Comparison of ENCODE assay signal across 17 cellular contexts in the genomic region with DNA sequence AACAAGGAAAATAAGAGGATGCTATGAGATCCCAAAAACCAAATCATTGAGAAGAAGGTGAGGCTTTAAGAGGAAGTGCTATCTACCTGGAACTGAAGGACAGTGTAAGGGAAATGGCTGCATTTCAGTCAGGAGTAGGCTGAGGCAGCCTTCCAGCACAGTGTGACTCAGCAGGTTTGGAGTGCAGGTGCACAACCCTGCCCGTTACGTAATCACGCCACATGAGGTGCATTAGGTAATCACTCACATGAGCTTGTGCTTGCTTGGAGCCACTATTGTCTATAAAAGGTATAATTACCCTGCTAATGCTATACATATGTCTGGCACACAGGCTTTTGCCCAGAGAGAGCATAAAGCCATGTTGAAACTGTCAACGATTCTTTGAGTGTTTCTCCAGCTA.
DNase-seq lines count a peak whose midpoint lies in the region; ATAC-seq, FAIRE-seq and TF ChIP-seq lines count a peak whose summit lies in the region.
"Had no signal": no experiment of that assay in that cellular context is flagged by ENCODE, and none has a peak within 500 bp of the region (broad histone marks: within the 10 kb centered on the region; RNA-seq: fewer than 3 reads in every experiment).

No MANE protein-coding gene starts in this region.

- CTCF ChIA-PET in Calu3 (lab: Charles Lee) (no interaction called here), WTC11 (lab: Charles Lee) (no interaction called here)

- H3K36me3 Mint-ChIP-seq in Calu3 (ENCODE audit: insufficient read depth, unreplicated experiment) (no peaks in the 10 kb centered on the region), WTC11 (peaks cover 38% of the 10 kb centered on the region)
- H3K36me3 Mint-ChIP-seq: stimulated activated effector memory CD8-positive, alpha-beta T cell treated with anti-CD3 and anti-CD28 coated beads, Interleukin-12 subunit alpha, Interleukin-12 subunit beta, amount 100 ng/mL, for 72 hours had no signal

- TF ChIP-seq RAD21 in Ishikawa (IDR thresholded peaks at IDR 0.05; ENCODE audit: low read depth) = no peak

- FAIRE-seq in D721Med (lab: Jason Lieb, UNC) = no peak
- FAIRE-seq: endometrium, kidney had no signal

- POLR2A ChIA-PET in WTC11 (lab: Charles Lee) = no interaction called here

- H3K4me2 ChIP-seq in hepatocyte = no peak overlapping the region

- H3K4me3 ChIP-seq in hepatocyte = no peak overlapping the region
- H3K4me3 ChIP-seq: SJCRH30 had no signal

- no peaks in the 10 kb centered on the region for H3K9me2 ChIP-seq in hepatocyte (replicated peaks; ENCODE audit: insufficient read depth)

- H3K9me3 ChIP-seq in hepatocyte (ENCODE audit: low read depth) = no peaks in the 10 kb centered on the region

- DNase-seq in Calu3 (peak; percentile 4), T-helper 9 cell (peak; percentile 1), hepatocyte (ENCODE audit: low spot score) (peak; percentile 32), WTC11 (ENCODE audit: low spot score) (no peak), D721Med (ENCODE audit: insufficient read length, low spot score) (no peak), HuH-7 (ENCODE audit: low spot score) (no peak)
- DNase-seq: activated CD4-positive, alpha-beta T cell treated with anti-CD3 and anti-CD28 coated beads, Interleukin-2, amount 50 U/mL, for 4 hours; activated T-cell treated with anti-CD3 and anti-CD28 coated beads, Interleukin-2, amount 50 U/mL, for 72 hours; H7; KG1; kidney; NCI-H1694 treated with DMSO at 0.1 percent for 48 hours; SJCRH30 had no signal

- H3K4me1 Mint-ChIP-seq in Calu3 (ENCODE audit: low read depth, unreplicated experiment) (no peaks in the 10 kb centered on the region), WTC11 (no peaks in the 10 kb centered on the region)
- H3K4me1 Mint-ChIP-seq: stimulated activated effector memory CD8-positive, alpha-beta T cell treated with anti-CD3 and anti-CD28 coated beads, Interleukin-12 subunit alpha, Interleukin-12 subunit beta, amount 100 ng/mL, for 72 hours had no signal

- TF ChIP-seq EP300 in Ishikawa (IDR thresholded peaks at IDR 0.05; ENCODE audit: borderline replicate concordance) = no peak

- H2AFZ ChIP-seq in hepatocyte = no peak overlapping the region

- no peak for TF ChIP-seq CTCF in Calu3 (IDR thresholded peaks at IDR 0.05; ENCODE audit: unreplicated experiment)
- TF ChIP-seq CTCF in hepatocyte (IDR thresholded peaks at IDR 0.05; ENCODE audit: poor library complexity) = no peak
- no peak for TF ChIP-seq CTCF in WTC11 (IDR thresholded peaks at IDR 0.05)
- no peak for TF ChIP-seq CTCF in D721Med (IDR thresholded peaks at IDR 0.05; ENCODE audit: insufficient read depth, missing control alignments)

- H3K27me3 ChIP-seq in hepatocyte = no peaks in the 10 kb centered on the region
- H3K27me3 ChIP-seq: SJCRH30 had no signal

- H4K20me1 ChIP-seq in hepatocyte (ENCODE audit: insufficient read depth, poor library complexity, severe bottlenecking) = no peaks in the 10 kb centered on the region

- intact Hi-C loops in Calu3 (cut with micrococcal nuclease; ENCODE audit: unreplicated experiment) = no loop called here

- H3K4me3 Mint-ChIP-seq in Calu3 (ENCODE audit: low read depth, unreplicated experiment) (no peak overlapping the region), WTC11 (no peak overlapping the region)
- H3K4me3 Mint-ChIP-seq: activated T-cell treated with anti-CD3 and anti-CD28 coated beads, Interleukin-2, amount 50 U/mL, for 72 hours; stimulated activated effector memory CD8-positive, alpha-beta T cell treated with anti-CD3 and anti-CD28 coated beads, Interleukin-12 subunit alpha, Interleukin-12 subunit beta, amount 100 ng/mL, for 72 hours had no signal

- no TSS peak for BruUV-seq in Calu3 (replicated peaks; lab: Mats Ljungman, UMichigan)

- H3K4me1 ChIP-seq in hepatocyte (ENCODE audit: insufficient read depth) = no peaks in the 10 kb centered on the region

- ATAC-seq in WTC11 (no peak), GM18861 (IDR thresholded peaks at IDR 0.05; ENCODE audit: unreplicated experiment) (no peak)
- ATAC-seq: activated T-cell treated with anti-CD3 and anti-CD28 coated beads, Interleukin-2, amount 50 U/mL, for 72 hours; stimulated activated effector memory CD8-positive, alpha-beta T cell treated with anti-CD3 and anti-CD28 coated beads, Interleukin-12 subunit alpha, Interleukin-12 subunit beta, amount 100 ng/mL, for 72 hours had no signal

- H3K27me3 Mint-ChIP-seq in Calu3 (ENCODE audit: unreplicated experiment) (peaks cover 10% of the 10 kb centered on the region), WTC11 (ENCODE audit: low read depth) (peaks cover 3% of the 10 kb centered on the region; the same call in 1 of the 2 replicates)

- no peaks in the 10 kb centered on the region for H3K36me3 ChIP-seq in hepatocyte (replicated peaks; ENCODE audit: insufficient read depth, low read depth)
- H3K36me3 ChIP-seq: SJCRH30 had no signal

- H3K79me2 ChIP-seq in hepatocyte = no peaks in the 10 kb centered on the region

- H3K9me3 Mint-ChIP-seq in Calu3 (ENCODE audit: low read depth, unreplicated experiment) = peaks cover 5% of the 10 kb centered on the region
- H3K9me3 Mint-ChIP-seq in WTC11 = peaks cover 84% of the 10 kb centered on the region

- 93% methylated on average over 4 of the region's 4 CpGs for WGBS in hepatocyte (ENCODE audit: low lambda C conversion rate, missing lambda C conversion rate)

- H3K27ac Mint-ChIP-seq in Calu3 (ENCODE audit: unreplicated experiment) (no peak overlapping the region), WTC11 (no peak overlapping the region)
- H3K27ac Mint-ChIP-seq: activated T-cell treated with anti-CD3 and anti-CD28 coated beads, Interleukin-2, amount 50 U/mL, for 72 hours; stimulated activated effector memory CD8-positive, alpha-beta T cell treated with anti-CD3 and anti-CD28 coated beads, Interleukin-12 subunit alpha, Interleukin-12 subunit beta, amount 100 ng/mL, for 72 hours had no signal

- H3K27ac ChIP-seq in hepatocyte = no peak overlapping the region
- H3K27ac ChIP-seq: SJCRH30 had no signal

TF ChIP-seq in Ishikawa, 13 proteins besides CTCF, POLR2A, EP300 and RAD21:
- TF ChIP-seq TCF12 (IDR thresholded peaks at IDR 0.05; ENCODE audit: low read depth) (no peak), YY1 (IDR thresholded peaks at IDR 0.05; ENCODE audit: low read depth) (0 out of 2 replicates have a peak, but pooled peaks have one; percentile 60), CEBPB (IDR thresholded peaks at IDR 0.05) (peak; percentile 59; the same call in 1 of the 2 replicates), NFIC (IDR thresholded peaks at IDR 0.05) (no peak), TAF1 (IDR thresholded peaks at IDR 0.05; ENCODE audit: low read depth) (no peak)
- TF ChIP-seq, protein P1, sequence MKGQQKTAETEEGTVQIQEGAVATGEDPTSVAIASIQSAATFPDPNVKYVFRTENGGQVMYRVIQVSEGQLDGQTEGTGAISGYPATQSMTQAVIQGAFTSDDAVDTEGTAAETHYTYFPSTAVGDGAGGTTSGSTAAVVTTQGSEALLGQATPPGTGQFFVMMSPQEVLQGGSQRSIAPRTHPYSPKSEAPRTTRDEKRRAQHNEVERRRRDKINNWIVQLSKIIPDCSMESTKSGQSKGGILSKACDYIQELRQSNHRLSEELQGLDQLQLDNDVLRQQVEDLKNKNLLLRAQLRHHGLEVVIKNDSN (IDR thresholded peaks at IDR 0.05) = peak; percentile 19; the same call in 1 of the 2 replicates

TF ChIP-seq in WTC11, 78 proteins besides CTCF, POLR2A, EP300 and RAD21 (continues in another document):
- TF ChIP-seq ZNF121 (CRISPR knock-in tag; IDR thresholded peaks at IDR 0.05) (no peak), JUN (CRISPR knock-in tag; IDR thresholded peaks at IDR 0.05) (no peak), ZNF232 (CRISPR knock-in tag; IDR thresholded peaks at IDR 0.05) (no peak), CREM (CRISPR knock-in tag; IDR thresholded peaks at IDR 0.05) (no peak)
- TF ChIP-seq, protein P2, sequence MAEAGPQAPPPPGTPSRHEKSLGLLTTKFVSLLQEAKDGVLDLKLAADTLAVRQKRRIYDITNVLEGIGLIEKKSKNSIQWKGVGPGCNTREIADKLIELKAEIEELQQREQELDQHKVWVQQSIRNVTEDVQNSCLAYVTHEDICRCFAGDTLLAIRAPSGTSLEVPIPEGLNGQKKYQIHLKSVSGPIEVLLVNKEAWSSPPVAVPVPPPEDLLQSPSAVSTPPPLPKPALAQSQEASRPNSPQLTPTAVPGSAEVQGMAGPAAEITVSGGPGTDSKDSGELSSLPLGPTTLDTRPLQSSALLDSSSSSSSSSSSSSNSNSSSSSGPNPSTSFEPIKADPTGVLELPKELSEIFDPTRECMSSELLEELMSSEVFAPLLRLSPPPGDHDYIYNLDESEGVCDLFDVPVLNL (CRISPR knock-in tag; IDR thresholded peaks at IDR 0.05; ENCODE audit: borderline replicate concordance, low read depth) = no peak
- TF ChIP-seq, protein P3, sequence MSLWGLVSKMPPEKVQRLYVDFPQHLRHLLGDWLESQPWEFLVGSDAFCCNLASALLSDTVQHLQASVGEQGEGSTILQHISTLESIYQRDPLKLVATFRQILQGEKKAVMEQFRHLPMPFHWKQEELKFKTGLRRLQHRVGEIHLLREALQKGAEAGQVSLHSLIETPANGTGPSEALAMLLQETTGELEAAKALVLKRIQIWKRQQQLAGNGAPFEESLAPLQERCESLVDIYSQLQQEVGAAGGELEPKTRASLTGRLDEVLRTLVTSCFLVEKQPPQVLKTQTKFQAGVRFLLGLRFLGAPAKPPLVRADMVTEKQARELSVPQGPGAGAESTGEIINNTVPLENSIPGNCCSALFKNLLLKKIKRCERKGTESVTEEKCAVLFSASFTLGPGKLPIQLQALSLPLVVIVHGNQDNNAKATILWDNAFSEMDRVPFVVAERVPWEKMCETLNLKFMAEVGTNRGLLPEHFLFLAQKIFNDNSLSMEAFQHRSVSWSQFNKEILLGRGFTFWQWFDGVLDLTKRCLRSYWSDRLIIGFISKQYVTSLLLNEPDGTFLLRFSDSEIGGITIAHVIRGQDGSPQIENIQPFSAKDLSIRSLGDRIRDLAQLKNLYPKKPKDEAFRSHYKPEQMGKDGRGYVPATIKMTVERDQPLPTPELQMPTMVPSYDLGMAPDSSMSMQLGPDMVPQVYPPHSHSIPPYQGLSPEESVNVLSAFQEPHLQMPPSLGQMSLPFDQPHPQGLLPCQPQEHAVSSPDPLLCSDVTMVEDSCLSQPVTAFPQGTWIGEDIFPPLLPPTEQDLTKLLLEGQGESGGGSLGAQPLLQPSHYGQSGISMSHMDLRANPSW (CRISPR knock-in tag; conservative IDR thresholded peaks at IDR 0.05; ENCODE audit: low read depth) = no peak

Comparison
In these comparisons a context has a peak if more than half of its experiments do, and no peak if none do; other contexts are left out.
1. DNase-seq: peak in Calu3 (single experiment), T-helper 9 cell (single experiment) and hepatocyte (single experiment); none in WTC11 (single experiment), D721Med (single experiment) and HuH-7 (single experiment).